Comparison of ENCODE assay signal across 1 cellular context in the genomic region with DNA sequence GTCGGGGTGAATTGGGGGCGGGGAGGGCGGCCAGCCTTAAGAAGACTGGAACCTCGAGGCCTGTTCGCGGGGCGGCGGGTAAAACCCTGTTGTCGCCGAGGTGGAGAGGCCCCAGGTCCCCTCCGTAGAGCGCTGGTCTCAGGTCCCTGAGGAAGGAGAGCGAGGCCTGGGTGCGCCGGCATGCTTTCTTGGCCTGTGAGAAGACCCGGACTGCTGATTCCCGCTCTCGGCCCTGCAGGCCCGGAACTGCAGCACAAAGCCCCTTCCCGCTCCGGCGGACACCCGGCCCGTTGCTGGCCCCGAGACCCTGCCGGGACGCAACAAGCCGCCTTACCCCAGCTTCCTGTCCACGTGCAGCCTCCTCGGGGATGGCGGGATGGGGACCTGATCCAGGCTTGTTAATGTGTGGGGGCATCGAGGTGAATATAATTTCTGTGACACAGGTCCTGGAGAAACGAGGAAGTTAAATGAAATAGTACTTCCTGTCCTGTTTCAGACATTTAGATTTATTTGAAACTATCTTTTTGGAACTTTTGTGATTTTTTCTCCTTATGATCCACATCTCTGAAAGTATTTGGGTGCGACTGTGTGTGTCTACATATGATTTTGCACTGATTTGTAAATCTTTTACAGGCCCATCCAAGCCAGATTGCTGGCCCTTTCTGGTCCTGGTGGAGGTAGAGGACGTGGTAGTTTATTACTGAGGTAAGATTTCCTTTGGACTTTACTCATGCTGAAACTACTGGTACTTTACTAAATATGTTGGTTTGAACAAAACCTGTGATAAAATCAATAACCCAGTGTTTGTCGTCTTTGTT.
TF ChIP-seq lines count a peak whose summit lies in the region.

No MANE protein-coding gene starts in this region.

TF ChIP-seq in HepG2, 621 proteins besides CTCF, POLR2A, EP300 and RAD21 (continued from another document and continues in another):
- TF ChIP-seq, protein P1, sequence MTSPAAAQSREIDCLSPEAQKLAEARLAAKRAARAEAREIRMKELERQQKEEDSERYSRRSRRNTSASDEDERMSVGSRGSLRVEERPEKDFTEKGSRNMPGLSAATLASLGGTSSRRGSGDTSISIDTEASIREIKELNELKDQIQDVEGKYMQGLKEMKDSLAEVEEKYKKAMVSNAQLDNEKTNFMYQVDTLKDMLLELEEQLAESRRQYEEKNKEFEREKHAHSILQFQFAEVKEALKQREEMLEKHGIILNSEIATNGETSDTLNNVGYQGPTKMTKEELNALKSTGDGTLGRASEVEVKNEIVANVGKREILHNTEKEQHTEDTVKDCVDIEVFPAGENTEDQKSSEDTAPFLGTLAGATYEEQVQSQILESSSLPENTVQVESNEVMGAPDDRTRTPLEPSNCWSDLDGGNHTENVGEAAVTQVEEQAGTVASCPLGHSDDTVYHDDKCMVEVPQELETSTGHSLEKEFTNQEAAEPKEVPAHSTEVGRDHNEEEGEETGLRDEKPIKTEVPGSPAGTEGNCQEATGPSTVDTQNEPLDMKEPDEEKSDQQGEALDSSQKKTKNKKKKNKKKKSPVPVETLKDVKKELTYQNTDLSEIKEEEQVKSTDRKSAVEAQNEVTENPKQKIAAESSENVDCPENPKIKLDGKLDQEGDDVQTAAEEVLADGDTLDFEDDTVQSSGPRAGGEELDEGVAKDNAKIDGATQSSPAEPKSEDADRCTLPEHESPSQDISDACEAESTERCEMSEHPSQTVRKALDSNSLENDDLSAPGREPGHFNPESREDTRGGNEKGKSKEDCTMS (CRISPR knock-in tag; conservative IDR thresholded peaks at IDR 0.05): no peak
- TF ChIP-seq, protein P2, sequence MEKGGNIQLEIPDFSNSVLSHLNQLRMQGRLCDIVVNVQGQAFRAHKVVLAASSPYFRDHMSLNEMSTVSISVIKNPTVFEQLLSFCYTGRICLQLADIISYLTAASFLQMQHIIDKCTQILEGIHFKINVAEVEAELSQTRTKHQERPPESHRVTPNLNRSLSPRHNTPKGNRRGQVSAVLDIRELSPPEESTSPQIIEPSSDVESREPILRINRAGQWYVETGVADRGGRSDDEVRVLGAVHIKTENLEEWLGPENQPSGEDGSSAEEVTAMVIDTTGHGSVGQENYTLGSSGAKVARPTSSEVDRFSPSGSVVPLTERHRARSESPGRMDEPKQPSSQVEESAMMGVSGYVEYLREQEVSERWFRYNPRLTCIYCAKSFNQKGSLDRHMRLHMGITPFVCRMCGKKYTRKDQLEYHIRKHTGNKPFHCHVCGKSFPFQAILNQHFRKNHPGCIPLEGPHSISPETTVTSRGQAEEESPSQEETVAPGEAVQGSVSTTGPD (CRISPR knock-in tag; IDR thresholded peaks at IDR 0.05): peak; percentile 11; the same call in 1 of the 2 replicates
- TF ChIP-seq ZNF34 (CRISPR knock-in tag; IDR thresholded peaks at IDR 0.05; ENCODE audit: borderline replicate concordance): no peak; the same call in 1 of the 2 replicates
- TF ChIP-seq ZC3H4 (CRISPR knock-in tag; IDR thresholded peaks at IDR 0.05; ENCODE audit: borderline replicate concordance): peak; percentile 10; the same call in 1 of the 2 replicates
- TF ChIP-seq, protein P3, sequence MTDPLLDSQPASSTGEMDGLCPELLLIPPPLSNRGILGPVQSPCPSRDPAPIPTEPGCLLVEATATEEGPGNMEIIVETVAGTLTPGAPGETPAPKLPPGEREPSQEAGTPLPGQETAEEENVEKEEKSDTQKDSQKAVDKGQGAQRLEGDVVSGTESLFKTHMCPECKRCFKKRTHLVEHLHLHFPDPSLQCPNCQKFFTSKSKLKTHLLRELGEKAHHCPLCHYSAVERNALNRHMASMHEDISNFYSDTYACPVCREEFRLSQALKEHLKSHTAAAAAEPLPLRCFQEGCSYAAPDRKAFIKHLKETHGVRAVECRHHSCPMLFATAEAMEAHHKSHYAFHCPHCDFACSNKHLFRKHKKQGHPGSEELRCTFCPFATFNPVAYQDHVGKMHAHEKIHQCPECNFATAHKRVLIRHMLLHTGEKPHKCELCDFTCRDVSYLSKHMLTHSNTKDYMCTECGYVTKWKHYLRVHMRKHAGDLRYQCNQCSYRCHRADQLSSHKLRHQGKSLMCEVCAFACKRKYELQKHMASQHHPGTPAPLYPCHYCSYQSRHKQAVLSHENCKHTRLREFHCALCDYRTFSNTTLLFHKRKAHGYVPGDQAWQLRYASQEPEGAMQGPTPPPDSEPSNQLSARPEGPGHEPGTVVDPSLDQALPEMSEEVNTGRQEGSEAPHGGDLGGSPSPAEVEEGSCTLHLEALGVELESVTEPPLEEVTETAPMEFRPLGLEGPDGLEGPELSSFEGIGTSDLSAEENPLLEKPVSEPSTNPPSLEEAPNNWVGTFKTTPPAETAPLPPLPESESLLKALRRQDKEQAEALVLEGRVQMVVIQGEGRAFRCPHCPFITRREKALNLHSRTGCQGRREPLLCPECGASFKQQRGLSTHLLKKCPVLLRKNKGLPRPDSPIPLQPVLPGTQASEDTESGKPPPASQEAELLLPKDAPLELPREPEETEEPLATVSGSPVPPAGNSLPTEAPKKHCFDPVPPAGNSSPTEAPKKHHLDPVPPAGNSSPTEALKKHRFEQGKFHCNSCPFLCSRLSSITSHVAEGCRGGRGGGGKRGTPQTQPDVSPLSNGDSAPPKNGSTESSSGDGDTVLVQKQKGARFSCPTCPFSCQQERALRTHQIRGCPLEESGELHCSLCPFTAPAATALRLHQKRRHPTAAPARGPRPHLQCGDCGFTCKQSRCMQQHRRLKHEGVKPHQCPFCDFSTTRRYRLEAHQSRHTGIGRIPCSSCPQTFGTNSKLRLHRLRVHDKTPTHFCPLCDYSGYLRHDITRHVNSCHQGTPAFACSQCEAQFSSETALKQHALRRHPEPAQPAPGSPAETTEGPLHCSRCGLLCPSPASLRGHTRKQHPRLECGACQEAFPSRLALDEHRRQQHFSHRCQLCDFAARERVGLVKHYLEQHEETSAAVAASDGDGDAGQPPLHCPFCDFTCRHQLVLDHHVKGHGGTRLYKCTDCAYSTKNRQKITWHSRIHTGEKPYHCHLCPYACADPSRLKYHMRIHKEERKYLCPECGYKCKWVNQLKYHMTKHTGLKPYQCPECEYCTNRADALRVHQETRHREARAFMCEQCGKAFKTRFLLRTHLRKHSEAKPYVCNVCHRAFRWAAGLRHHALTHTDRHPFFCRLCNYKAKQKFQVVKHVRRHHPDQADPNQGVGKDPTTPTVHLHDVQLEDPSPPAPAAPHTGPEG (CRISPR knock-in tag; IDR thresholded peaks at IDR 0.05): peak; percentile 35; the same call in 1 of the 2 replicates
- TF ChIP-seq, protein P4, sequence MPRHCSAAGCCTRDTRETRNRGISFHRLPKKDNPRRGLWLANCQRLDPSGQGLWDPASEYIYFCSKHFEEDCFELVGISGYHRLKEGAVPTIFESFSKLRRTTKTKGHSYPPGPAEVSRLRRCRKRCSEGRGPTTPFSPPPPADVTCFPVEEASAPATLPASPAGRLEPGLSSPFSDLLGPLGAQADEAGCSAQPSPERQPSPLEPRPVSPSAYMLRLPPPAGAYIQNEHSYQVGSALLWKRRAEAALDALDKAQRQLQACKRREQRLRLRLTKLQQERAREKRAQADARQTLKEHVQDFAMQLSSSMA (CRISPR knock-in tag; IDR thresholded peaks at IDR 0.05): peak; percentile 72
- TF ChIP-seq ZNF891 (CRISPR knock-in tag; IDR thresholded peaks at IDR 0.05): peak; percentile 99
- peak; percentile 48 for TF ChIP-seq ZNF674 (CRISPR knock-in tag; IDR thresholded peaks at IDR 0.05; ENCODE audit: low read depth)
- TF ChIP-seq ZNF577 (CRISPR knock-in tag; IDR thresholded peaks at IDR 0.05; ENCODE audit: borderline replicate concordance, low read depth): 0 out of 2 replicates have a peak, but pooled peaks have one; percentile 27
- TF ChIP-seq ZNF160 (CRISPR knock-in tag; IDR thresholded peaks at IDR 0.05): peak; percentile 24
- TF ChIP-seq, protein P5, sequence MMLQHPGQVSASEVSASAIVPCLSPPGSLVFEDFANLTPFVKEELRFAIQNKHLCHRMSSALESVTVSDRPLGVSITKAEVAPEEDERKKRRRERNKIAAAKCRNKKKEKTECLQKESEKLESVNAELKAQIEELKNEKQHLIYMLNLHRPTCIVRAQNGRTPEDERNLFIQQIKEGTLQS (CRISPR knock-in tag; IDR thresholded peaks at IDR 0.05): no peak
- TF ChIP-seq, protein P6, sequence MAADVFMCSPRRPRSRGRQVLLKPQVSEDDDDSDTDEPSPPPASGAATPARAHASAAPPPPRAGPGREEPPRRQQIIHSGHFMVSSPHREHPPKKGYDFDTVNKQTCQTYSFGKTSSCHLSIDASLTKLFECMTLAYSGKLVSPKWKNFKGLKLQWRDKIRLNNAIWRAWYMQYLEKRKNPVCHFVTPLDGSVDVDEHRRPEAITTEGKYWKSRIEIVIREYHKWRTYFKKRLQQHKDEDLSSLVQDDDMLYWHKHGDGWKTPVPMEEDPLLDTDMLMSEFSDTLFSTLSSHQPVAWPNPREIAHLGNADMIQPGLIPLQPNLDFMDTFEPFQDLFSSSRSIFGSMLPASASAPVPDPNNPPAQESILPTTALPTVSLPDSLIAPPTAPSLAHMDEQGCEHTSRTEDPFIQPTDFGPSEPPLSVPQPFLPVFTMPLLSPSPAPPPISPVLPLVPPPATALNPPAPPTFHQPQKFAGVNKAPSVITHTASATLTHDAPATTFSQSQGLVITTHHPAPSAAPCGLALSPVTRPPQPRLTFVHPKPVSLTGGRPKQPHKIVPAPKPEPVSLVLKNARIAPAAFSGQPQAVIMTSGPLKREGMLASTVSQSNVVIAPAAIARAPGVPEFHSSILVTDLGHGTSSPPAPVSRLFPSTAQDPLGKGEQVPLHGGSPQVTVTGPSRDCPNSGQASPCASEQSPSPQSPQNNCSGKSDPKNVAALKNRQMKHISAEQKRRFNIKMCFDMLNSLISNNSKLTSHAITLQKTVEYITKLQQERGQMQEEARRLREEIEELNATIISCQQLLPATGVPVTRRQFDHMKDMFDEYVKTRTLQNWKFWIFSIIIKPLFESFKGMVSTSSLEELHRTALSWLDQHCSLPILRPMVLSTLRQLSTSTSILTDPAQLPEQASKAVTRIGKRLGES (CRISPR knock-in tag; IDR thresholded peaks at IDR 0.05; ENCODE audit: borderline replicate concordance): 0 out of 2 replicates have a peak, but pooled peaks have one; percentile 5
- 0 out of 2 replicates have a peak, but pooled peaks have one; percentile 14 for TF ChIP-seq TCF7 (IDR thresholded peaks at IDR 0.05; ENCODE audit: low read depth)
- TF ChIP-seq CREM (IDR thresholded peaks at IDR 0.05): no peak
- TF ChIP-seq CREM (CRISPR knock-in tag; IDR thresholded peaks at IDR 0.05): 0 out of 2 replicates have a peak, but pooled peaks have one; percentile 4
- TF ChIP-seq, protein P7, sequence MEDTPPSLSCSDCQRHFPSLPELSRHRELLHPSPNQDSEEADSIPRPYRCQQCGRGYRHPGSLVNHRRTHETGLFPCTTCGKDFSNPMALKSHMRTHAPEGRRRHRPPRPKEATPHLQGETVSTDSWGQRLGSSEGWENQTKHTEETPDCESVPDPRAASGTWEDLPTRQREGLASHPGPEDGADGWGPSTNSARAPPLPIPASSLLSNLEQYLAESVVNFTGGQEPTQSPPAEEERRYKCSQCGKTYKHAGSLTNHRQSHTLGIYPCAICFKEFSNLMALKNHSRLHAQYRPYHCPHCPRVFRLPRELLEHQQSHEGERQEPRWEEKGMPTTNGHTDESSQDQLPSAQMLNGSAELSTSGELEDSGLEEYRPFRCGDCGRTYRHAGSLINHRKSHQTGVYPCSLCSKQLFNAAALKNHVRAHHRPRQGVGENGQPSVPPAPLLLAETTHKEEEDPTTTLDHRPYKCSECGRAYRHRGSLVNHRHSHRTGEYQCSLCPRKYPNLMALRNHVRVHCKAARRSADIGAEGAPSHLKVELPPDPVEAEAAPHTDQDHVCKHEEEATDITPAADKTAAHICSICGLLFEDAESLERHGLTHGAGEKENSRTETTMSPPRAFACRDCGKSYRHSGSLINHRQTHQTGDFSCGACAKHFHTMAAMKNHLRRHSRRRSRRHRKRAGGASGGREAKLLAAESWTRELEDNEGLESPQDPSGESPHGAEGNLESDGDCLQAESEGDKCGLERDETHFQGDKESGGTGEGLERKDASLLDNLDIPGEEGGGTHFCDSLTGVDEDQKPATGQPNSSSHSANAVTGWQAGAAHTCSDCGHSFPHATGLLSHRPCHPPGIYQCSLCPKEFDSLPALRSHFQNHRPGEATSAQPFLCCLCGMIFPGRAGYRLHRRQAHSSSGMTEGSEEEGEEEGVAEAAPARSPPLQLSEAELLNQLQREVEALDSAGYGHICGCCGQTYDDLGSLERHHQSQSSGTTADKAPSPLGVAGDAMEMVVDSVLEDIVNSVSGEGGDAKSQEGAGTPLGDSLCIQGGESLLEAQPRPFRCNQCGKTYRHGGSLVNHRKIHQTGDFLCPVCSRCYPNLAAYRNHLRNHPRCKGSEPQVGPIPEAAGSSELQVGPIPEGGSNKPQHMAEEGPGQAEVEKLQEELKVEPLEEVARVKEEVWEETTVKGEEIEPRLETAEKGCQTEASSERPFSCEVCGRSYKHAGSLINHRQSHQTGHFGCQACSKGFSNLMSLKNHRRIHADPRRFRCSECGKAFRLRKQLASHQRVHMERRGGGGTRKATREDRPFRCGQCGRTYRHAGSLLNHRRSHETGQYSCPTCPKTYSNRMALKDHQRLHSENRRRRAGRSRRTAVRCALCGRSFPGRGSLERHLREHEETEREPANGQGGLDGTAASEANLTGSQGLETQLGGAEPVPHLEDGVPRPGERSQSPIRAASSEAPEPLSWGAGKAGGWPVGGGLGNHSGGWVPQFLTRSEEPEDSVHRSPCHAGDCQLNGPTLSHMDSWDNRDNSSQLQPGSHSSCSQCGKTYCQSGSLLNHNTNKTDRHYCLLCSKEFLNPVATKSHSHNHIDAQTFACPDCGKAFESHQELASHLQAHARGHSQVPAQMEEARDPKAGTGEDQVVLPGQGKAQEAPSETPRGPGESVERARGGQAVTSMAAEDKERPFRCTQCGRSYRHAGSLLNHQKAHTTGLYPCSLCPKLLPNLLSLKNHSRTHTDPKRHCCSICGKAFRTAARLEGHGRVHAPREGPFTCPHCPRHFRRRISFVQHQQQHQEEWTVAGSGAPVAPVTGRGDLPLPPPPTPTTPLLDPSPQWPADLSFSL (CRISPR knock-in tag; IDR thresholded peaks at IDR 0.05): peak; percentile 77; the same call in 1 of the 2 replicates
- TF ChIP-seq ZBTB7B (CRISPR knock-in tag; IDR thresholded peaks at IDR 0.05): peak; percentile 63
- peak; percentile 94; the same call in 1 of the 2 replicates for TF ChIP-seq NFKB2 (CRISPR knock-in tag; IDR thresholded peaks at IDR 0.05; ENCODE audit: borderline replicate concordance)
- TF ChIP-seq ZNF607 (CRISPR knock-in tag; IDR thresholded peaks at IDR 0.05; ENCODE audit: borderline replicate concordance): peak; percentile 22; the same call in 1 of the 2 replicates
- peak; percentile 85 for TF ChIP-seq XBP1 (CRISPR knock-in tag; IDR thresholded peaks at IDR 0.05)
- no peak for TF ChIP-seq RAD51 (IDR thresholded peaks at IDR 0.05; ENCODE audit: borderline replicate concordance)
- no peak for TF ChIP-seq FIP1L1 (IDR thresholded peaks at IDR 0.05; ENCODE audit: borderline replicate concordance, insufficient read depth, low read depth, low read length)
